Comparison of ENCODE assay signal across 8 cellular contexts in the genomic region with DNA sequence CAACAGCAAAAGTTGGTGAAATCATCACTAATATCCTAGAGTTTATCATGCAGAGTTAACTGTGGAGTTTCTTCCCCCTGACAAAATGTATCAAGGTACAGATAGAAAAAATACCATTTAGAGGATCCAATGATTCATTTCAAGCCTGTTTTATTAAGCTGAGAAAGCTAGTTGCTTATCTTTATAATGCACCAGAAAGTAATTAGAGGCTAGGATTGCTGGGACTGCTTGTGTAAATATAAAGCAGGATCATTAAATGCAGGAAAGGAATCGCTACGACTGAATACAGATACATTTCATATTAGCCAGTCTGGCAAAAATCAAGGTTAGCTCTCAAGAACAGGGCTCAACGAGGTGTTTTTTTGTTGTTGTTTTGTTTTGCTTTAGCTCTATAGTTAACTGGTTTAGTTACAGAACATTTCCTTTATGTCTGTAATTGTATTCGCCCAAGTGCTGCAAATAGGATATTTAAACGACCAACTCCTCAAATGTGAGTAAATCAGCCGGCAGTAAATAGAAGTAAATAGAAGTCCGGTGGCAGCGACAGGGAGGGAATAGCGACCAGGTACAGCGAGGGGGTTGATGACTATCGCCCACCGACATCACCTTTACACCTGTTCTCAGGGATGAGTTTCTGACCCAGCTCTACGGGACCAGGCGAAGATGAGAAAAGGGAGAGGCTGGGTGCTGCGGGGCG. TPM values are rescaled to one million over a fixed set of nuclear protein-coding genes. Genes with fewer than 3 reads are reported as not detected.
DNase-seq lines count a peak whose midpoint lies in the region; ATAC-seq and TF ChIP-seq lines count a peak whose summit lies in the region.

No MANE protein-coding gene starts in this region.

- DNase-seq in Caco-2 = no peak
- no peak for DNase-seq in lung (ENCODE audit: low spot score)
- no peak for DNase-seq in NCI-H1048 (lab: John Stamatoyannopoulos, UW)

- TF ChIP-seq CTCF in Caco-2 (IDR thresholded peaks at IDR 0.05; ENCODE audit: insufficient read depth in 1 of 2, low read depth in 1 of 2, low read length in 1 of 2, severe bottlenecking in 1 of 2, unreplicated experiment in 1 of 2) (no peak), brain (conservative IDR thresholded peaks at IDR 0.05) (no peak), lung (IDR thresholded peaks at IDR 0.05; ENCODE audit: control extremely low read depth, extremely low read depth) (no peak)

- H3K4me1 Mint-ChIP-seq in Caco-2 (ENCODE audit: low read depth, unreplicated experiment) = peaks cover 23% of the 10 kb centered on the region
- peaks cover 66% of the 10 kb centered on the region for H3K4me1 Mint-ChIP-seq in brain

- WGBS in lung, 2 donors = 0 to 1% methylated on average over 16 of the region's 16 CpGs
- WGBS in urinary bladder = under 1% methylated on average over 16 of the region's 16 CpGs

- peaks cover 12% of the 10 kb centered on the region for H3K36me3 Mint-ChIP-seq in Caco-2 (ENCODE audit: insufficient read depth, unreplicated experiment)
- H3K36me3 Mint-ChIP-seq in brain = peaks cover 19% of the 10 kb centered on the region

- CTCF ChIA-PET in Caco-2 (lab: Charles Lee) = interaction anchor here (0.9 kb wide), 1 partner anchor 16 kb away, joined by 3 read pairs; no protein-coding TSS in a partner anchor

- H3K4me3 Mint-ChIP-seq in Caco-2 (ENCODE audit: unreplicated experiment) (peak overlapping the region; percentile 96), brain (peak overlapping the region; percentile 96 to 99 (median 97))

- H3K4me1 ChIP-seq in Caco-2 = peaks cover 32% of the 10 kb centered on the region
- peaks cover 10 to 24% of the 10 kb centered on the region in 2 donors for H3K4me1 ChIP-seq in lung (ENCODE audit: control insufficient read depth in 2 of 2, insufficient read depth in 2 of 2, low read length in 2 of 2)
- H3K4me1 ChIP-seq in urinary bladder (ENCODE audit: insufficient read depth) = no peaks in the 10 kb centered on the region

- BruUV-seq in Caco-2 (replicated peaks; lab: Mats Ljungman, UMichigan) = TSS peak; percentile 58

- ATAC-seq in lung (ENCODE audit: insufficient read depth, low FRiP score) (no peak), GM21529 (IDR thresholded peaks at IDR 0.05; ENCODE audit: unreplicated experiment) (no peak), GM18870 (IDR thresholded peaks at IDR 0.05; ENCODE audit: unreplicated experiment) (no peak)

- no peaks in the 10 kb centered on the region for H3K27me3 ChIP-seq in Caco-2 (replicated peaks; ENCODE audit: control insufficient read depth, insufficient read depth, low read length)
- H3K27me3 ChIP-seq in lung (ENCODE audit: control insufficient read depth, insufficient read depth) = no peaks in the 10 kb centered on the region

- intact Hi-C loops in Caco-2 (cut with micrococcal nuclease; ENCODE audit: unreplicated experiment) = loop anchor here (5.0 kb wide), 1 partner anchor 39 kb away; no protein-coding TSS in a partner anchor

- no peaks in the 10 kb centered on the region for H3K9me3 ChIP-seq in Caco-2
- H3K9me3 ChIP-seq in KOPT-K1 (ENCODE audit: insufficient read depth, low read length, poor library complexity, severe bottlenecking) = no peaks in the 10 kb centered on the region
- H3K9me3 ChIP-seq in lung (ENCODE audit: control insufficient read depth in 2 of 2, insufficient read depth in 1 of 2, low read length in 1 of 2) = no peaks in the 10 kb centered on the region

- no peaks in the 10 kb centered on the region for H3K36me3 ChIP-seq in Caco-2 (ENCODE audit: control insufficient read depth, insufficient read depth, low read length)
- no peaks in the 10 kb centered on the region for H3K36me3 ChIP-seq in KOPT-K1 (ENCODE audit: insufficient read depth, low read length)
- no peaks in the 10 kb centered on the region for H3K36me3 ChIP-seq in lung (ENCODE audit: control insufficient read depth in 2 of 2, insufficient read depth in 2 of 2, low read length in 2 of 2)
- H3K36me3 ChIP-seq in urinary bladder (ENCODE audit: insufficient read depth) = no peaks in the 10 kb centered on the region

- peak overlapping the region; percentile 92 for H3K4me3 ChIP-seq in Caco-2 (ENCODE audit: low read depth, low read length)
- peak overlapping the region; percentile 91 for H3K4me3 ChIP-seq in lung
- peak overlapping the region; percentile 77 for H3K4me3 ChIP-seq in urinary bladder (ENCODE audit: low read depth, low read length)

- H3K27ac ChIP-seq in KOPT-K1 (ENCODE audit: low read depth, low read length, poor library complexity, severe bottlenecking) (peak overlapping the region; percentile 86), lung (ENCODE audit: low read depth in 1 of 2, low read length in 1 of 2) (peak overlapping the region; percentile 100), urinary bladder (ENCODE audit: low read depth) (peak overlapping the region; percentile 98)

- H3K27me3 Mint-ChIP-seq in Caco-2 (ENCODE audit: insufficient read depth, unreplicated experiment) (no peaks in the 10 kb centered on the region), brain (peaks cover 3% of the 10 kb centered on the region)

- H3K9me3 Mint-ChIP-seq in Caco-2 (ENCODE audit: unreplicated experiment) (no peaks in the 10 kb centered on the region), brain (peaks cover 0 to 3% (median 0%) of the 10 kb centered on the region in 5 experiments)

- H3K27ac Mint-ChIP-seq in Caco-2 (ENCODE audit: unreplicated experiment) = peak overlapping the region; percentile 91
- peak overlapping the region; percentile 98 to 100 (median 99) for H3K27ac Mint-ChIP-seq in brain

- POLR2A ChIA-PET in Caco-2 (lab: Charles Lee) = interaction anchor here (0.6 to 1.2 kb wide), 2 partner anchors 40 to 118 kb away, joined by 3 to 7 read pairs; no protein-coding TSS in a partner anchor

RNA-seq across cellular contexts. Expression of gene UBE2J1, which starts 0.7 kb away (rescaled TPM):
- total RNA-seq in Caco-2 (2022) (23.1 and 23.5 TPM in 2 replicates), lung (10 to 100 TPM; 40.5 to 42.5 TPM), urinary bladder (58.7 TPM)
- polyA plus RNA-seq in brain (ENCODE audit: insufficient read depth, low read depth, low replicate concordance) (29.1 TPM), lung (10 to 100 TPM; 24.3 to 51.0 TPM), urinary bladder (26.4 TPM)

RNA-seq across cellular contexts. Expression of gene GABRR2, which starts 36.7 kb away (rescaled TPM):
- total RNA-seq in Caco-2 (2022) (0.29 TPM in 1 of 2 replicates, not detected in the other), lung (1 to 10 TPM; 1.3 to 1.5 TPM), urinary bladder (1.1 TPM)
- polyA plus RNA-seq in brain (ENCODE audit: insufficient read depth, low read depth, low replicate concordance) (not detected), lung (1 to 10 TPM in 1 of 2 donors, under 1 TPM in 1; 0.33 to 1.5 TPM), urinary bladder (0.66 TPM)
